ENCODE assay signal across 13 cellular contexts in genomic region chr7:105198223-105198622, GRCh38.
A peak's percentile ranks its signal among the peaks of the same experiment; 100 is the strongest.
DNase-seq lines count a peak whose midpoint lies in the region; ATAC-seq, FAIRE-seq and TF ChIP-seq lines count a peak whose summit lies in the region.
"Had no signal": no experiment of that assay in that cellular context is flagged by ENCODE, and none has a peak within 500 bp of the region (broad histone marks: within the 10 kb centered on the region; RNA-seq: fewer than 3 reads in every experiment).

No MANE protein-coding gene starts in this region.

- TF ChIP-seq POLR2A in H54 (IDR thresholded peaks at IDR 0.05; ENCODE audit: low read depth, low read length), result no peak

- H3K4me1 ChIP-seq in Caco-2, result no peaks in the 10 kb centered on the region
- H3K4me1 ChIP-seq: lower lobe of right lung had no signal

- H3K9me3 ChIP-seq in Caco-2, result no peaks in the 10 kb centered on the region
- H3K9me3 ChIP-seq: lower lobe of right lung had no signal

- peak; percentile 10 for DNase-seq in H54 (ENCODE audit: insufficient read length, low spot score)
- DNase-seq in amniotic epithelial cell (ENCODE audit: low read depth), result peak; percentile 87
- no peak for DNase-seq in left cardiac atrium
- peak; percentile 88 for DNase-seq in skeletal muscle cell (ENCODE audit: low read depth)
- DNase-seq in medulla oblongata (ENCODE audit: extremely low spot score), result no peak
- no peak for DNase-seq in frontal cortex (ENCODE audit: low spot score in 2 of 2)
- DNase-seq in Caco-2, result no peak
- DNase-seq in DMS153 treated with DMSO at 0.1 percent for 48 hours (lab: John Stamatoyannopoulos, UW; ENCODE audit: unreplicated experiment), result no peak
- DNase-seq: GF-D8, lower lobe of right lung, NCI-H1694 treated with DMSO at 0.1 percent for 48 hours had no signal

- intact Hi-C loops in left cardiac atrium (cut with DNase I) (no loop called here), Caco-2 (cut with micrococcal nuclease; ENCODE audit: unreplicated experiment) (no loop called here)

- no peaks in the 10 kb centered on the region for H3K9me3 Mint-ChIP-seq in Caco-2 (ENCODE audit: unreplicated experiment)
- H3K9me3 Mint-ChIP-seq: stimulated activated effector memory CD8-positive, alpha-beta T cell treated with anti-CD3 and anti-CD28 coated beads, Interleukin-12 subunit alpha, Interleukin-12 subunit beta, amount 100 ng/mL, for 72 hours had no signal

- TF ChIP-seq CTCF in Caco-2 (IDR thresholded peaks at IDR 0.05; ENCODE audit: insufficient read depth in 1 of 2, low read depth in 1 of 2, low read length in 1 of 2, severe bottlenecking in 1 of 2, unreplicated experiment in 1 of 2), result no peak

- CTCF ChIA-PET in Caco-2 (lab: Charles Lee), result no interaction called here

- peaks cover 19% of the 10 kb centered on the region for H3K36me3 Mint-ChIP-seq in Caco-2 (ENCODE audit: insufficient read depth, unreplicated experiment)

- no peaks in the 10 kb centered on the region for H3K4me1 Mint-ChIP-seq in Caco-2 (ENCODE audit: low read depth, unreplicated experiment)

- POLR2A ChIA-PET in Caco-2 (lab: Charles Lee), result no interaction called here

- ATAC-seq in left cardiac atrium, result peak; percentile 65 to 86
- ATAC-seq: stimulated activated effector memory CD8-positive, alpha-beta T cell treated with anti-CD3 and anti-CD28 coated beads, Interleukin-12 subunit alpha, Interleukin-12 subunit beta, amount 100 ng/mL, for 72 hours had no signal

- H3K4me3 ChIP-seq in skeletal muscle cell (ENCODE audit: low read depth, low read length) (no peak overlapping the region), Caco-2 (ENCODE audit: low read depth, low read length) (no peak overlapping the region)
- H3K4me3 ChIP-seq: lower lobe of right lung, PC-9 had no signal

- H3K36me3 ChIP-seq in Caco-2 (ENCODE audit: control insufficient read depth, insufficient read depth, low read length), result no peaks in the 10 kb centered on the region

- H3K4me3 Mint-ChIP-seq in Caco-2 (ENCODE audit: unreplicated experiment), result no peak overlapping the region
- H3K4me3 Mint-ChIP-seq: stimulated activated effector memory CD8-positive, alpha-beta T cell treated with anti-CD3 and anti-CD28 coated beads, Interleukin-12 subunit alpha, Interleukin-12 subunit beta, amount 100 ng/mL, for 72 hours had no signal

- BruUV-seq in Caco-2 (replicated peaks; lab: Mats Ljungman, UMichigan), result no TSS peak

- no peaks in the 10 kb centered on the region for H3K27me3 Mint-ChIP-seq in Caco-2 (ENCODE audit: insufficient read depth, unreplicated experiment)

- H3K27ac Mint-ChIP-seq in Caco-2 (ENCODE audit: unreplicated experiment), result no peak overlapping the region
- H3K27ac Mint-ChIP-seq: stimulated activated effector memory CD8-positive, alpha-beta T cell treated with anti-CD3 and anti-CD28 coated beads, Interleukin-12 subunit alpha, Interleukin-12 subunit beta, amount 100 ng/mL, for 72 hours had no signal

- no peaks in the 10 kb centered on the region for H3K27me3 ChIP-seq in Caco-2 (replicated peaks; ENCODE audit: control insufficient read depth, insufficient read depth, low read length)

- peak; percentile 27 for FAIRE-seq in H54 (lab: Jason Lieb, UNC)
- no peak for FAIRE-seq in frontal cortex (lab: Jason Lieb, UNC)

Comparison
In these comparisons a context has a peak if more than half of its experiments do, and no peak if none do; other contexts are left out.
1. DNase-seq: peak in H54 (single experiment), amniotic epithelial cell (single experiment) and skeletal muscle cell (single experiment); none in left cardiac atrium (single experiment), medulla oblongata (single experiment), frontal cortex (0 of 2), Caco-2 (0 of 2) and DMS153 treated with DMSO at 0.1 percent for 48 hours (single experiment).